Comparison of ENCODE assay signal across 16 cellular contexts in the genomic region with DNA sequence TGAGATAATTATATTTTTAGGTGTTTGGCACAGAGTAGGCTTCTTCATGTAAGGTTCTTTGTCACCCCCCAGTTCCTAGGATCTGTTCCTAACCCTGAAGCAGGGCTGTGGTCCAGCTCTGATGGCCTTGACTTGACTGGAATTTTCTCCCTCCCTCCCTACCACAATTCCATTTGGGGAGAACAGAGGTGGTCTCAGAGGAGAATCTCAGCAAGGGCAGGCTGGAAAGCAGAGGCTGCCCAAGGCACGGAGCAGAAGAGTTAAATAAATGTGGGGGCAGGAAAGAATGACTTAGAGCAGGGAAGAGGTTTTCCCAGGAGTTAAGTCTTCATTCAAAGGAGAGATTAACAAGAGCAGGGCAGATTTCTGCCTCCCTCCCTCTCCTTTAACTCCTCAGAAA.
DNase-seq lines count a peak whose midpoint lies in the region; ATAC-seq, FAIRE-seq and TF ChIP-seq lines count a peak whose summit lies in the region.
"Had no signal": no experiment of that assay in that cellular context is flagged by ENCODE, and none has a peak within 500 bp of the region (broad histone marks: within the 10 kb centered on the region; RNA-seq: fewer than 3 reads in every experiment).

No MANE protein-coding gene starts in this region.

- H2AFZ ChIP-seq in H9 (ENCODE audit: low read length): no peak overlapping the region
- peak overlapping the region; percentile 71 for H2AFZ ChIP-seq in K562 (ENCODE audit: low read depth, low read length)
- H2AFZ ChIP-seq in smooth muscle cell (ENCODE audit: low read depth): no peak overlapping the region

- peaks cover 19 to 25% of the 10 kb centered on the region in 2 experiments for H3K4me1 Mint-ChIP-seq in H9
- H3K4me1 Mint-ChIP-seq: activated naive CD8-positive, alpha-beta T cell treated with anti-CD3 and anti-CD28 coated beads for 36 hours had no signal

- H4K91ac ChIP-seq in H9 (ENCODE audit: insufficient read length, low read depth, low read length): no peak overlapping the region

- no peak for TF ChIP-seq EP300 in K562 (IDR thresholded peaks at IDR 0.05; ENCODE audit: low read length)

- H3K14ac ChIP-seq in H9 (ENCODE audit: insufficient read depth, low read length): no peak overlapping the region

- H3K18ac ChIP-seq in H9 (ENCODE audit: insufficient read length, low read depth, low read length): no peak overlapping the region

- H3K4me3 ChIP-seq in K562: no peak overlapping the region
- H3K4me3 ChIP-seq in iPS-20b (ENCODE audit: low read length): no peak overlapping the region
- H3K4me3 ChIP-seq in smooth muscle cell: peak overlapping the region; percentile 28

- H4K5ac ChIP-seq in H9 (ENCODE audit: insufficient read length, low read depth, low read length): no peak overlapping the region

- H4K8ac ChIP-seq in H9 (replicated peaks; ENCODE audit: insufficient read length, low read depth, low read length): no peak overlapping the region

- BruUV-seq in K562 (replicated peaks; lab: Mats Ljungman, UMichigan): no TSS peak

- DNase-seq in H9 (peak; percentile 20), K562 (ENCODE audit: extremely low read depth in 1 of 4, low spot score in 3 of 4) (no peak), smooth muscle cell (lab: John Stamatoyannopoulos, UW; ENCODE audit: unreplicated experiment) (no peak), NCI-H524 (lab: John Stamatoyannopoulos, UW) (no peak), NCI-H1436 (lab: John Stamatoyannopoulos, UW) (no peak)
- DNase-seq: activated CD4-positive, alpha-beta T cell treated with anti-CD3 and anti-CD28 coated beads for 48 hours; activated naive CD8-positive, alpha-beta T cell treated with anti-CD3 and anti-CD28 coated beads for 36 hours; central memory CD4-positive, alpha-beta T cell; left cardiac atrium; NCI-H1436 treated with DMSO at 0.1 percent for 48 hours; NCI-H345; SHP77 treated with DMSO at 0.1 percent for 48 hours had no signal

- H3K9me3 ChIP-seq in H9 (ENCODE audit: control insufficient read depth, low read depth, low read length) (no peaks in the 10 kb centered on the region), K562 (replicated peaks; ENCODE audit: control insufficient read depth, insufficient read depth, low read depth, low read length) (no peaks in the 10 kb centered on the region), iPS-20b (ENCODE audit: insufficient read depth, low read depth, low read length) (no peaks in the 10 kb centered on the region), smooth muscle cell (replicated peaks; ENCODE audit: low read depth) (no peaks in the 10 kb centered on the region)

- H3K27ac ChIP-seq in H9 (ENCODE audit: insufficient read length, low read depth, low read length) (no peak overlapping the region), K562 (ENCODE audit: extremely low read depth, low read depth, low read length) (no peak overlapping the region), iPS-20b (ENCODE audit: low read length) (no peak overlapping the region), smooth muscle cell (ENCODE audit: low read depth) (peak overlapping the region; percentile 46)

- peaks cover 6% of the 10 kb centered on the region for H3K23me2 ChIP-seq in H9 (ENCODE audit: insufficient read length, low read depth, low read length, poor library complexity, severe bottlenecking)

- peaks cover 0 to 3% (median 0%) of the 10 kb centered on the region in 3 experiments; a peak in 1 of 7 replicates for H3K36me3 Mint-ChIP-seq in H9 (ENCODE audit: insufficient read depth in 1 of 3, low read depth in 3 of 3)
- H3K36me3 Mint-ChIP-seq: activated naive CD8-positive, alpha-beta T cell treated with anti-CD3 and anti-CD28 coated beads for 36 hours; CD14-positive monocyte had no signal

- H3K4ac ChIP-seq in H9 (ENCODE audit: low read depth, low read length): no peak overlapping the region

- no peaks in the 10 kb centered on the region for H3K79me1 ChIP-seq in H9 (ENCODE audit: insufficient read depth, low read depth, low read length, poor library complexity, severe bottlenecking)

- no peak overlapping the region for H3K56ac ChIP-seq in H9 (ENCODE audit: insufficient read length, low read depth, low read length)

- H3K27me3 ChIP-seq in H9 (ENCODE audit: insufficient read depth, low read length): no peaks in the 10 kb centered on the region
- 0 out of 5 replicates have a peak, but pooled peaks cover 0 to 4% of the 10 kb centered on the region in 2 experiments for H3K27me3 ChIP-seq in K562 (ENCODE audit: control insufficient read depth in 2 of 2, insufficient read depth in 2 of 2, low read length in 2 of 2)
- peaks cover 25% of the 10 kb centered on the region; the same call in 1 of the 2 replicates for H3K27me3 ChIP-seq in iPS-20b (ENCODE audit: insufficient read depth, low read length)
- peaks cover 38% of the 10 kb centered on the region for H3K27me3 ChIP-seq in smooth muscle cell (ENCODE audit: low read depth)

- no peak for TF ChIP-seq POLR2A in K562 (conservative IDR thresholded peaks at IDR 0.05)

- H3K27ac Mint-ChIP-seq in H9: peak overlapping the region in 2 of 3 experiments; percentile 9 to 81; a peak in 5 of 7 replicates
- H3K27ac Mint-ChIP-seq: activated naive CD8-positive, alpha-beta T cell treated with anti-CD3 and anti-CD28 coated beads for 36 hours; CD14-positive monocyte had no signal

- no peaks in the 10 kb centered on the region for H3K9me1 ChIP-seq in K562 (ENCODE audit: control insufficient read depth, insufficient read depth, low read length)

- TF ChIP-seq CTCF in H9 (conservative IDR thresholded peaks at IDR 0.05) (no peak), K562 (IDR thresholded peaks at IDR 0.05 in 2 of 3, conservative IDR thresholded peaks at IDR 0.05 in 1 of 3; ENCODE audit: insufficient read depth in 2 of 3, low read depth in 1 of 3, low read length in 3 of 3) (no peak), smooth muscle cell (IDR thresholded peaks at IDR 0.05; ENCODE audit: borderline replicate concordance, insufficient read depth, poor library complexity, severe bottlenecking) (no peak)

- H2BK15ac ChIP-seq in H9 (ENCODE audit: low read depth, low read length): no peak overlapping the region

- no peak overlapping the region for H3T11ph ChIP-seq in H9 (ENCODE audit: low read length)

- intact Hi-C loops in K562 (cut with micrococcal nuclease): no loop called here

- H2BK5ac ChIP-seq in H9 (ENCODE audit: insufficient read length, low read length): no peak overlapping the region

- TF ChIP-seq RAD21 in K562 (CRISPR knock-in tag; conservative IDR thresholded peaks at IDR 0.05 in 1 of 2, IDR thresholded peaks at IDR 0.05 in 1 of 2): no peak

- H4K20me1 ChIP-seq in H9 (ENCODE audit: control insufficient read depth, insufficient read depth, insufficient read length): no peaks in the 10 kb centered on the region
- no peaks in the 10 kb centered on the region for H4K20me1 ChIP-seq in K562 (replicated peaks; ENCODE audit: control insufficient read depth, insufficient read depth, low read length)
- H4K20me1 ChIP-seq in smooth muscle cell (ENCODE audit: low read depth): peaks cover 5% of the 10 kb centered on the region

- peaks cover 2% of the 10 kb centered on the region for H3F3A ChIP-seq in smooth muscle cell (ENCODE audit: low read depth)

- POLR2A ChIA-PET in K562 (lab: Yijun Ruan, JAX): no interaction called here

- H3K36me3 ChIP-seq in K562 (ENCODE audit: control insufficient read depth, insufficient read depth, low read length) (no peaks in the 10 kb centered on the region), iPS-20b (ENCODE audit: insufficient read depth, low read depth, low read length) (no peaks in the 10 kb centered on the region), smooth muscle cell (ENCODE audit: low read depth) (no peaks in the 10 kb centered on the region)

- H3K23ac ChIP-seq in H9 (ENCODE audit: insufficient read length, low read depth, low read length): no peak overlapping the region

- CTCF ChIA-PET in K562 (lab: Yijun Ruan, JAX; ENCODE audit: low intra/inter-chr PET ratio): no interaction called here

- peaks cover 19% of the 10 kb centered on the region for H3K27me3 Mint-ChIP-seq in H9 (ENCODE audit: low read depth)

- H3K79me2 ChIP-seq in H9 (ENCODE audit: insufficient read depth, low read length) (no peaks in the 10 kb centered on the region; the same call in 1 of the 2 replicates), K562 (ENCODE audit: control insufficient read depth, insufficient read depth, low read length) (peaks cover 30% of the 10 kb centered on the region), smooth muscle cell (ENCODE audit: low read depth) (no peaks in the 10 kb centered on the region)

- H3K4me2 ChIP-seq in H9 (ENCODE audit: insufficient read depth, insufficient read length, low read length) (no peak overlapping the region), K562 (ENCODE audit: insufficient read depth, low read length) (no peak overlapping the region), smooth muscle cell (peak overlapping the region; percentile 80)

- no peak overlapping the region for H2AK5ac ChIP-seq in H9 (ENCODE audit: insufficient read length, low read length)

- ATAC-seq in K562: no peak
- no peak for ATAC-seq in GM18868 (IDR thresholded peaks at IDR 0.05; ENCODE audit: unreplicated experiment)
- no peak for ATAC-seq in GM18873 (IDR thresholded peaks at IDR 0.05; ENCODE audit: low FRiP score, unreplicated experiment)
- ATAC-seq: left cardiac atrium had no signal

- peak; percentile 6 for FAIRE-seq in K562 (lab: Jason Lieb, UNC)

- no peak overlapping the region for H2BK120ac ChIP-seq in H9 (ENCODE audit: low read depth, low read length, poor library complexity, severe bottlenecking)

- H3K9ac ChIP-seq in H9 (ENCODE audit: extremely low read depth, insufficient read length, low read length) (no peak overlapping the region), K562 (ENCODE audit: insufficient read depth in 1 of 2, low read depth in 2 of 2, low read length in 2 of 2) (peak overlapping the region in 1 of 2 experiments; percentile 2; a peak in 1 of 4 replicates), iPS-20b (ENCODE audit: low read depth, low read length) (peak overlapping the region; percentile 13; the same call in 1 of the 2 replicates), smooth muscle cell (ENCODE audit: low read depth) (no peak overlapping the region)

- no peak overlapping the region for H2BK20ac ChIP-seq in H9 (ENCODE audit: low read depth, low read length, poor library complexity, severe bottlenecking)

- H3K4me3 Mint-ChIP-seq in H9: peak overlapping the region in 1 of 2 experiments; percentile 28; a peak in 1 of 5 replicates
- H3K4me3 Mint-ChIP-seq: activated naive CD8-positive, alpha-beta T cell treated with anti-CD3 and anti-CD28 coated beads for 36 hours had no signal

- no peak overlapping the region for H2BK12ac ChIP-seq in H9 (ENCODE audit: insufficient read length, low read depth, low read length)

- in situ Hi-C loops in K562 (cut with MboI): no loop called here

- H3K4me1 ChIP-seq in H9 (ENCODE audit: insufficient read depth, low read length): no peaks in the 10 kb centered on the region
- H3K4me1 ChIP-seq in K562 (replicated peaks in 1 of 2; ENCODE audit: control insufficient read depth in 2 of 2, insufficient read depth in 2 of 2, low read length in 2 of 2): peaks cover 6 to 27% of the 10 kb centered on the region in 2 experiments; a peak in 3 of 5 replicates
- peaks cover 7% of the 10 kb centered on the region; the same call in 1 of the 2 replicates for H3K4me1 ChIP-seq in iPS-20b (ENCODE audit: insufficient read depth, low read length)
- H3K4me1 ChIP-seq in smooth muscle cell (ENCODE audit: low read depth): peaks cover 20% of the 10 kb centered on the region

- WGBS in H9 (ENCODE audit: extremely low coverage, insufficient read length, low lambda C conversion rate): no CpG with 5 or more reads among the region's 1 CpG
- 13% methylated on average over 1 of the region's 1 CpG for WGBS in K562 (ENCODE audit: insufficient coverage, low coverage, missing lambda C conversion rate)
- WGBS in smooth muscle cell (ENCODE audit: low lambda C conversion rate): 11% methylated on average over 1 of the region's 1 CpG

- peaks cover 3 to 6% of the 10 kb centered on the region in 2 experiments; a peak in 2 of 5 replicates for H3K9me3 Mint-ChIP-seq in H9
- H3K9me3 Mint-ChIP-seq: activated naive CD8-positive, alpha-beta T cell treated with anti-CD3 and anti-CD28 coated beads for 36 hours had no signal
